In genomic region chr4:91577864-91578263, GRCh38 we compare ENCODE assay signal across 24 cellular contexts.
"Had no signal": no experiment of that assay in that cellular context is flagged by ENCODE, and none has a peak within 500 bp of the region (broad histone marks: within the 10 kb centered on the region; RNA-seq: fewer than 3 reads in every experiment).

No MANE protein-coding gene starts in this region.

- H3K27ac ChIP-seq: colonic mucosa, esophagus squamous epithelium, gastroesophageal sphincter, left ventricle myocardium inferior, lower lobe of right lung, neural progenitor cell, pancreas, stomach had no signal

- ATAC-seq: gastroesophageal sphincter; lower lobe of right lung; natural killer cell treated with Interleukin-12 subunit alpha and Interleukin-12 subunit beta and Interleukin-15 and Interleukin-18, amount 100 ng/mL, for 72 hours; pancreas; right cardiac atrium had no signal

- H3K9me3 ChIP-seq: colonic mucosa, esophagus squamous epithelium, gastroesophageal sphincter, left ventricle myocardium inferior, lower lobe of right lung, pancreas, stomach had no signal

- H3K4me1 Mint-ChIP-seq: memory B cell, neural progenitor cell had no signal

- H2AFZ ChIP-seq: neural progenitor cell had no signal

- H3K27me3 Mint-ChIP-seq: memory B cell; natural killer cell treated with Interleukin-12 subunit alpha and Interleukin-12 subunit beta and Interleukin-15 and Interleukin-18, amount 100 ng/mL, for 72 hours; progenitor cell of endocrine pancreas; type B pancreatic cell had no signal

- H3K36me3 ChIP-seq: colonic mucosa, esophagus squamous epithelium, gastroesophageal sphincter, left ventricle myocardium inferior, lower lobe of right lung, neural progenitor cell, pancreas, stomach had no signal

- FAIRE-seq: pancreas, small intestine, urothelium cell line had no signal

- H3K9ac ChIP-seq: neural progenitor cell had no signal

- H3K4me2 ChIP-seq: neural progenitor cell had no signal

- H3K27ac Mint-ChIP-seq: memory B cell; mesothelial cell of epicardium; natural killer cell treated with Interleukin-12 subunit alpha and Interleukin-12 subunit beta and Interleukin-15 and Interleukin-18, amount 100 ng/mL, for 72 hours; neural progenitor cell; progenitor cell of endocrine pancreas; type B pancreatic cell had no signal

- H3K4me3 Mint-ChIP-seq: memory B cell; mesothelial cell of epicardium; natural killer cell treated with Interleukin-12 subunit alpha and Interleukin-12 subunit beta and Interleukin-15 and Interleukin-18, amount 100 ng/mL, for 72 hours; neural progenitor cell; type B pancreatic cell had no signal

- H3K27me3 ChIP-seq: colonic mucosa, esophagus squamous epithelium, gastroesophageal sphincter, neural progenitor cell, pancreas, stomach had no signal

- DNase-seq: colonic mucosa; dermis blood vessel endothelial cell; esophagus squamous epithelium; foreskin fibroblast; glutamatergic neuron; islet precursor cell; left ventricle myocardium inferior; lower lobe of right lung; nucleus accumbens; pancreas; right cardiac atrium; small intestine; stimulated activated CD4-positive, alpha-beta T cell treated with anti-CD3 and anti-CD28 coated beads, Interleukin-12 subunit alpha, Interleukin-12 subunit beta, amount 100 ng/mL, for 4 hours; stimulated activated naive CD4-positive, alpha-beta T cell; stomach; substantia nigra had no signal

- H3K9me3 Mint-ChIP-seq: memory B cell, neural progenitor cell, type B pancreatic cell had no signal

- H3K4me3 ChIP-seq: colonic mucosa, esophagus squamous epithelium, gastroesophageal sphincter, left ventricle myocardium inferior, lower lobe of right lung, neural progenitor cell, pancreas, stomach had no signal

- H3K36me3 Mint-ChIP-seq: memory B cell; mesothelial cell of epicardium; natural killer cell treated with Interleukin-12 subunit alpha and Interleukin-12 subunit beta and Interleukin-15 and Interleukin-18, amount 100 ng/mL, for 72 hours; neural progenitor cell; type B pancreatic cell had no signal

- H3K4me1 ChIP-seq: colonic mucosa, esophagus squamous epithelium, gastroesophageal sphincter, left ventricle myocardium inferior, lower lobe of right lung, neural progenitor cell, pancreas, stomach had no signal
